ENCODE assay signal across 30 cellular contexts in genomic region chr1:17691147-17691634, GRCh38.
"Had no signal": no experiment of that assay in that cellular context is flagged by ENCODE, and none has a peak within 500 bp of the region (broad histone marks: within the 10 kb centered on the region; RNA-seq: fewer than 3 reads in every experiment).

No MANE protein-coding gene starts in this region.

- H3K36me3 ChIP-seq: breast epithelium, neutrophil, ovary had no signal

- H3K36me3 Mint-ChIP-seq: activated CD8-positive, alpha-beta memory T cell treated with anti-CD3 and anti-CD28 coated beads, Interleukin-2, amount 10 ng/mL, durations not matched to agents 7 days and 5 days; activated naive CD8-positive, alpha-beta T cell treated with anti-CD3 and anti-CD28 coated beads, Interleukin-2, amount 10 ng/mL, durations not matched to agents 7 days and 5 days; immature natural killer cell; naive thymus-derived CD8-positive, alpha-beta T cell; stimulated activated naive B cell treated with anti-CD40 and anti-IgM and Interleukin-4, amounts not matched to agents 10 μg/mL and 1 μg/mL and 100 μg/mL, for 72 hours; T-cell had no signal

- H3K9me3 ChIP-seq: breast epithelium, neutrophil, ovary, stomach, thyroid gland, upper lobe of right lung had no signal

- H3K27me3 ChIP-seq: breast epithelium, neutrophil, ovary, stomach, thyroid gland, upper lobe of right lung had no signal

- H3K27me3 Mint-ChIP-seq: activated CD8-positive, alpha-beta memory T cell treated with anti-CD3 and anti-CD28 coated beads, Interleukin-2, amount 10 ng/mL, durations not matched to agents 7 days and 5 days; dendritic cell treated with granulocyte-macrophage colony-stimulating factor and Interleukin-4, amounts not matched to agents 40 ng/mL and 50 ng/mL, for 4 days; progenitor cell of endocrine pancreas had no signal

- H3K27ac ChIP-seq: breast epithelium, neutrophil, ovary, skin epidermis, stomach, thyroid gland, upper lobe of right lung had no signal

- H3K4me1 Mint-ChIP-seq: activated B cell treated with CpG ODN at 0.5 μM for 24 hours; activated CD8-positive, alpha-beta memory T cell treated with anti-CD3 and anti-CD28 coated beads, Interleukin-2, amount 10 ng/mL, durations not matched to agents 7 days and 5 days; activated naive CD8-positive, alpha-beta T cell treated with anti-CD3 and anti-CD28 coated beads, Interleukin-2, amount 10 ng/mL, durations not matched to agents 7 days and 5 days; naive thymus-derived CD8-positive, alpha-beta T cell; stimulated activated naive B cell treated with anti-CD40 and anti-IgM and Interleukin-4, amounts not matched to agents 10 μg/mL and 1 μg/mL and 100 μg/mL, for 72 hours had no signal

- H3K27ac Mint-ChIP-seq: activated B cell treated with CpG ODN at 0.5 μM for 24 hours; activated CD8-positive, alpha-beta memory T cell treated with anti-CD3 and anti-CD28 coated beads, Interleukin-2, amount 10 ng/mL, durations not matched to agents 7 days and 5 days; activated CD8-positive, alpha-beta T cell treated with anti-CD3 and anti-CD28 coated beads, Interleukin-2, amount 10 ng/mL, durations not matched to agents 7 days and 5 days; activated naive CD4-positive, alpha-beta T cell treated with anti-CD3 and anti-CD28 coated beads for 36 hours; activated naive CD8-positive, alpha-beta T cell treated with anti-CD3 and anti-CD28 coated beads, Interleukin-2, amount 10 ng/mL, durations not matched to agents 7 days and 5 days; dendritic cell treated with granulocyte-macrophage colony-stimulating factor and Interleukin-4, amounts not matched to agents 40 ng/mL and 50 ng/mL, for 4 days; endodermal cell; immature natural killer cell; naive thymus-derived CD8-positive, alpha-beta T cell; progenitor cell of endocrine pancreas; stimulated activated naive B cell treated with anti-CD40 and anti-IgM and Interleukin-4, amounts not matched to agents 10 μg/mL and 1 μg/mL and 100 μg/mL, for 72 hours; T-cell had no signal

- H3K4me3 ChIP-seq: breast epithelium, ovary, skin epidermis, stomach, thyroid gland, upper lobe of right lung had no signal

- DNase-seq: activated B cell treated with CpG ODN at 0.5 μM for 24 hours; activated CD4-positive, alpha-beta T cell treated with anti-CD3 and anti-CD28 coated beads, Interleukin-2, amount 50 U/mL, for 1 hour; activated CD8-positive, alpha-beta memory T cell treated with anti-CD3 and anti-CD28 coated beads, Interleukin-2, amount 10 ng/mL, durations not matched to agents 7 days and 5 days; activated CD8-positive, alpha-beta T cell treated with anti-CD3 and anti-CD28 coated beads, Interleukin-2, amount 10 ng/mL, durations not matched to agents 7 days and 5 days; activated effector memory CD4-positive, alpha-beta T cell treated with Interleukin-2 at 50 U/mL for 16 hours; activated naive CD4-positive, alpha-beta T cell treated with anti-CD3 and anti-CD28 coated beads for 36 hours; activated naive CD8-positive, alpha-beta T cell treated with anti-CD3 and anti-CD28 coated beads, Interleukin-2, amount 10 ng/mL, durations not matched to agents 7 days and 5 days; amniotic stem cell; central memory CD4-positive, alpha-beta T cell; endodermal cell; foreskin fibroblast; head of caudate nucleus; hippocampal formation; immature natural killer cell; left colon; naive thymus-derived CD8-positive, alpha-beta T cell; ovary; retina; stimulated activated CD4-positive, alpha-beta T cell treated with anti-CD3 and anti-CD28 coated beads, Interleukin-4, amount 100 ng/mL, for 24 hours; stimulated activated naive B cell treated with anti-CD40 and anti-IgM and Interleukin-4, amounts not matched to agents 10 μg/mL and 1 μg/mL and 100 μg/mL, for 72 hours; stomach; T-cell; thyroid gland; upper lobe of right lung had no signal

- H3K9me3 Mint-ChIP-seq: activated B cell treated with CpG ODN at 0.5 μM for 24 hours; activated naive CD4-positive, alpha-beta T cell treated with anti-CD3 and anti-CD28 coated beads for 36 hours; dendritic cell treated with granulocyte-macrophage colony-stimulating factor and Interleukin-4, amounts not matched to agents 40 ng/mL and 50 ng/mL, for 4 days; endodermal cell; immature natural killer cell; naive thymus-derived CD8-positive, alpha-beta T cell; stimulated activated naive B cell treated with anti-CD40 and anti-IgM and Interleukin-4, amounts not matched to agents 10 μg/mL and 1 μg/mL and 100 μg/mL, for 72 hours; T-cell had no signal

- H3K4me3 Mint-ChIP-seq: activated B cell treated with CpG ODN at 0.5 μM for 24 hours; activated CD8-positive, alpha-beta memory T cell treated with anti-CD3 and anti-CD28 coated beads, Interleukin-2, amount 10 ng/mL, durations not matched to agents 7 days and 5 days; activated CD8-positive, alpha-beta T cell treated with anti-CD3 and anti-CD28 coated beads, Interleukin-2, amount 10 ng/mL, durations not matched to agents 7 days and 5 days; activated naive CD4-positive, alpha-beta T cell treated with anti-CD3 and anti-CD28 coated beads for 36 hours; activated naive CD8-positive, alpha-beta T cell treated with anti-CD3 and anti-CD28 coated beads, Interleukin-2, amount 10 ng/mL, durations not matched to agents 7 days and 5 days; dendritic cell treated with granulocyte-macrophage colony-stimulating factor and Interleukin-4, amounts not matched to agents 40 ng/mL and 50 ng/mL, for 4 days; endodermal cell; immature natural killer cell; naive thymus-derived CD8-positive, alpha-beta T cell; stimulated activated naive B cell treated with anti-CD40 and anti-IgM and Interleukin-4, amounts not matched to agents 10 μg/mL and 1 μg/mL and 100 μg/mL, for 72 hours; T-cell had no signal

- H3K4me1 ChIP-seq: breast epithelium, upper lobe of right lung had no signal

- ATAC-seq: activated CD8-positive, alpha-beta memory T cell treated with anti-CD3 and anti-CD28 coated beads, Interleukin-2, amount 10 ng/mL, durations not matched to agents 7 days and 5 days; activated CD8-positive, alpha-beta T cell treated with anti-CD3 and anti-CD28 coated beads, Interleukin-2, amount 10 ng/mL, durations not matched to agents 7 days and 5 days; esophagus mucosa; left colon; naive thymus-derived CD8-positive, alpha-beta T cell; stimulated activated naive B cell treated with anti-CD40 and anti-IgM and Interleukin-4, amounts not matched to agents 10 μg/mL and 1 μg/mL and 100 μg/mL, for 72 hours; T-cell; upper lobe of right lung had no signal
